Comparison of ENCODE assay signal across 16 cellular contexts in the genomic region with DNA sequence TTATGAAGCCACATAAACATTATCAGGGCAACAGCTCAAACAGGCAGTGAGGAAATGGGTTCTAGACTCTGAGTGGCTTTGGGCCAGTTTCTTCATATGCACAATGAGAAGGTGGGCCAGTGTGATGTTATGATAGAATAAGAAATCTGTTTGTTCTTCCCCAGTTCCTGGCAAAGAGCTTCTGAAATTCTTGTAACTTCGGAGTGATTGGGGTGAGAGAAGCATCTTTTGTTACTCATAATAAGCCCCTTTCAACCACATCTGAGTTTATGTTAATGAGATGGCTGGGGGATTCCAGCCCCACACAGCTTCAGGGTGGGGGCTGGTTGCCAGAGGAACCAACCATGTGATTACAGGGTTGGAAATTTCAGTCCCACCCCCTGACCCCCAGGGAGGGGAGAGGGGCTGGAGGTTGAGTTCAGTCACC. TPM values are rescaled to one million over a fixed set of nuclear protein-coding genes. Genes with fewer than 3 reads are reported as not detected.
DNase-seq lines count a peak whose midpoint lies in the region; ATAC-seq and TF ChIP-seq lines count a peak whose summit lies in the region.
"Had no signal": no experiment of that assay in that cellular context is flagged by ENCODE, and none has a peak within 500 bp of the region (broad histone marks: within the 10 kb centered on the region; RNA-seq: fewer than 3 reads in every experiment).

No MANE protein-coding gene starts in this region.

- no peaks in the 10 kb centered on the region for H3K9me1 ChIP-seq in IMR-90 (ENCODE audit: insufficient read depth, low read length)

- no peak overlapping the region for H2AK5ac ChIP-seq in IMR-90 (ENCODE audit: low read depth, low read length)

- no peak for TF ChIP-seq RAD21 in IMR-90 (IDR thresholded peaks at IDR 0.05; ENCODE audit: low read length)

- no peak overlapping the region for H3K23ac ChIP-seq in IMR-90 (ENCODE audit: low read depth, low read length)

- TF ChIP-seq CTCF in IMR-90 (conservative IDR thresholded peaks at IDR 0.05; ENCODE audit: low read depth, low read length): no peak

- peaks cover 28% of the 10 kb centered on the region for H3K4me1 Mint-ChIP-seq in stimulated activated naive CD8-positive, alpha-beta T cell treated with anti-CD3 and anti-CD28 coated beads, Interleukin-15, amount 100 ng/mL, for 72 hours

- H3K4me3 Mint-ChIP-seq in stimulated activated naive CD8-positive, alpha-beta T cell treated with anti-CD3 and anti-CD28 coated beads, Interleukin-15, amount 100 ng/mL, for 72 hours: no peak overlapping the region
- H3K4me3 Mint-ChIP-seq: immature natural killer cell had no signal

- no peaks in the 10 kb centered on the region for H3K9me3 ChIP-seq in IMR-90 (ENCODE audit: control insufficient read depth, insufficient read depth, low read length)

- no peaks in the 10 kb centered on the region for H3K36me3 ChIP-seq in IMR-90 (ENCODE audit: control insufficient read depth, insufficient read depth, low read length)

- CTCF ChIA-PET in IMR-90 (lab: Yijun Ruan, JAX): no interaction called here

- no peak overlapping the region for H2AK9ac ChIP-seq in IMR-90 (replicated peaks; ENCODE audit: low read depth, low read length, poor library complexity)

- H3K9me3 Mint-ChIP-seq in activated naive CD4-positive, alpha-beta T cell treated with anti-CD3 and anti-CD28 coated beads, Interleukin-2, amount 50 U/mL, for 72 hours: no peaks in the 10 kb centered on the region
- H3K9me3 Mint-ChIP-seq in stimulated activated naive CD8-positive, alpha-beta T cell treated with anti-CD3 and anti-CD28 coated beads, Interleukin-15, amount 100 ng/mL, for 72 hours: no peaks in the 10 kb centered on the region
- H3K9me3 Mint-ChIP-seq: immature natural killer cell had no signal

- DNase-seq in activated naive CD4-positive, alpha-beta T cell treated with anti-CD3 and anti-CD28 coated beads, Interleukin-2, amount 50 U/mL, for 72 hours (ENCODE audit: low spot score in 2 of 2): peak in 1 of 2 donors; percentile 69
- no peak for DNase-seq in activated naive CD4-positive, alpha-beta T cell (lab: John Stamatoyannopoulos, UW)
- DNase-seq in IMR-90 (no peak), globus pallidus (ENCODE audit: low spot score) (no peak)
- DNase-seq in stimulated activated naive CD8-positive, alpha-beta T cell treated with anti-CD3 and anti-CD28 coated beads, Interleukin-15, amount 100 ng/mL, for 72 hours: peak in 1 of 2 donors; percentile 78
- DNase-seq: cortex of kidney; immature natural killer cell; Kasumi-1; NCI-H146; NCI-H226; NK-92 treated with Interleukin-12 subunit alpha and Interleukin-12 subunit beta, amount 100 ng/mL, for 24 hours; small intestine had no signal

- no peak overlapping the region for H3K4me2 ChIP-seq in IMR-90 (ENCODE audit: low read depth, low read length)

- no TSS peak for BruUV-seq in IMR-90 (replicated peaks; lab: Mats Ljungman, UMichigan)

- no peak overlapping the region for H3K27ac ChIP-seq in IMR-90 (ENCODE audit: insufficient read depth, low read length)

- H3K27ac Mint-ChIP-seq in activated naive CD4-positive, alpha-beta T cell treated with anti-CD3 and anti-CD28 coated beads, Interleukin-2, amount 50 U/mL, for 72 hours: peak overlapping the region in 1 of 2 donors; percentile 92
- peak overlapping the region in 1 of 2 donors; percentile 86 for H3K27ac Mint-ChIP-seq in stimulated activated naive CD8-positive, alpha-beta T cell treated with anti-CD3 and anti-CD28 coated beads, Interleukin-15, amount 100 ng/mL, for 72 hours
- H3K27ac Mint-ChIP-seq: immature natural killer cell had no signal

- no peak overlapping the region for H3K56ac ChIP-seq in IMR-90 (ENCODE audit: extremely low read depth, insufficient read depth, low read length)

- ATAC-seq in activated naive CD4-positive, alpha-beta T cell treated with anti-CD3 and anti-CD28 coated beads, Interleukin-2, amount 50 U/mL, for 72 hours: peak; percentile 37 to 88
- peak; percentile 59 for ATAC-seq in HG02623 (IDR thresholded peaks at IDR 0.05; ENCODE audit: unreplicated experiment)
- ATAC-seq in IMR-90 (ENCODE audit: low read depth): no peak
- peak; percentile 91 for ATAC-seq in stimulated activated naive CD8-positive, alpha-beta T cell treated with anti-CD3 and anti-CD28 coated beads, Interleukin-15, amount 100 ng/mL, for 72 hours
- ATAC-seq in GM18519 (IDR thresholded peaks at IDR 0.05; ENCODE audit: low FRiP score, unreplicated experiment): no peak
- no peak for ATAC-seq in HG03460 (IDR thresholded peaks at IDR 0.05; ENCODE audit: unreplicated experiment)

- no peaks in the 10 kb centered on the region for H4K20me1 ChIP-seq in IMR-90 (ENCODE audit: insufficient read depth, low read length)

- TF ChIP-seq POLR2A in IMR-90 (IDR thresholded peaks at IDR 0.05; ENCODE audit: low read depth, low read length): no peak

- no peak overlapping the region for H4K8ac ChIP-seq in IMR-90 (ENCODE audit: low read depth in 2 of 2, low read length in 2 of 2)

- H2BK20ac ChIP-seq in IMR-90 (ENCODE audit: low read depth, low read length): no peak overlapping the region

- H4K91ac ChIP-seq in IMR-90 (ENCODE audit: insufficient read depth, low read depth, low read length): no peak overlapping the region

- no peak overlapping the region for H2BK120ac ChIP-seq in IMR-90 (ENCODE audit: low read depth, low read length)

- no peaks in the 10 kb centered on the region for H3K79me1 ChIP-seq in IMR-90 (ENCODE audit: low read depth in 1 of 2, low read length in 2 of 2)

- no peak overlapping the region for H3K4ac ChIP-seq in IMR-90 (ENCODE audit: low read depth, low read length)

- dilution Hi-C loops in IMR-90 (cut with HindIII; ENCODE audit: low sequenced_read_pairs, unreplicated experiment): no loop called here

- in situ Hi-C loops in IMR-90 (cut with MboI; ENCODE audit: low sequenced_read_pairs): loop anchor here (10.0 kb wide), 2 partner anchors 278 to 512 kb away; no protein-coding TSS in a partner anchor

- H3K9ac ChIP-seq in IMR-90 (ENCODE audit: low read depth, low read length): no peak overlapping the region

- no peaks in the 10 kb centered on the region for H3K27me3 ChIP-seq in IMR-90 (ENCODE audit: control insufficient read depth, insufficient read depth, low read length)

- H3K4me1 ChIP-seq in IMR-90 (ENCODE audit: control insufficient read depth, insufficient read depth, low read length): peaks cover 6% of the 10 kb centered on the region; the same call in 1 of the 2 replicates

- H3K27me3 Mint-ChIP-seq in stimulated activated naive CD8-positive, alpha-beta T cell treated with anti-CD3 and anti-CD28 coated beads, Interleukin-15, amount 100 ng/mL, for 72 hours: peaks cover 28% of the 10 kb centered on the region

- POLR2A ChIA-PET in IMR-90 (lab: Charles Lee; ENCODE audit: unreplicated experiment): no interaction called here

- whole genome bisulfite sequencing in IMR-90 (ENCODE audit: extremely low coverage in 2 of 2, insufficient read length in 1 of 2), 2 experiments: no CpG with 5 or more reads among the region's 1 CpG

- no peak overlapping the region for H2BK15ac ChIP-seq in IMR-90 (ENCODE audit: low read depth, low read length)

- H3K14ac ChIP-seq in IMR-90 (replicated peaks; ENCODE audit: low read depth, low read length): no peak overlapping the region

- no peak overlapping the region for H3K18ac ChIP-seq in IMR-90 (ENCODE audit: low read depth, low read length)

- peak overlapping the region; percentile 48 for H2AFZ ChIP-seq in IMR-90 (replicated peaks; ENCODE audit: low read length, poor library complexity)

- H4K5ac ChIP-seq in IMR-90 (ENCODE audit: low read depth, low read length): no peak overlapping the region; the same call in 1 of the 2 replicates

- intact Hi-C loops in IMR-90 (cut with micrococcal nuclease): loop anchor here (5.0 to 10.0 kb wide), 2 partner anchors 350 to 512 kb away; no protein-coding TSS in a partner anchor

- no peak overlapping the region for H2BK5ac ChIP-seq in IMR-90 (ENCODE audit: low read depth, low read length, poor library complexity, severe bottlenecking)

- peaks cover 0 to 16% of the 10 kb centered on the region in 2 donors for H3K36me3 Mint-ChIP-seq in activated naive CD4-positive, alpha-beta T cell treated with anti-CD3 and anti-CD28 coated beads, Interleukin-2, amount 50 U/mL, for 72 hours
- H3K36me3 Mint-ChIP-seq: immature natural killer cell had no signal

- H3K4me3 ChIP-seq in IMR-90 (ENCODE audit: insufficient read depth, low read depth, low read length): no peak overlapping the region
- H3K4me3 ChIP-seq: lung had no signal

TF ChIP-seq in IMR-90, 13 proteins besides CTCF, POLR2A, EP300 and RAD21 (continues in another document):
- TF ChIP-seq RCOR1 (IDR thresholded peaks at IDR 0.05; ENCODE audit: insufficient replicate concordance, low read length) (no peak), USF2 (IDR thresholded peaks at IDR 0.05; ENCODE audit: low read depth, low read length) (no peak), SMC3 (IDR thresholded peaks at IDR 0.05; ENCODE audit: low read depth, low read length) (no peak), CHD1 (IDR thresholded peaks at IDR 0.05; ENCODE audit: low read depth, low read length) (no peak), CEBPB (IDR thresholded peaks at IDR 0.05; ENCODE audit: low read depth, low read length) (no peak), ELK1 (IDR thresholded peaks at IDR 0.05; ENCODE audit: borderline replicate concordance, low read depth, low read length) (no peak), MAZ (IDR thresholded peaks at IDR 0.05; ENCODE audit: borderline replicate concordance, low read depth, low read length) (no peak), BHLHE40 (IDR thresholded peaks at IDR 0.05; ENCODE audit: low read depth, low read length) (no peak)

RNA-seq across cellular contexts. Expression of gene FRMD4B, which starts 56.9 kb away (rescaled TPM):
- total RNA-seq in activated naive CD4-positive, alpha-beta T cell treated with anti-CD3 and anti-CD28 coated beads, Interleukin-2, amount 50 U/mL, for 72 hours: 10 to 100 TPM in 1 of 2 donors, 1 to 10 TPM in 1; 1.7 to 34.5 TPM
- total RNA-seq in IMR-90 (2012; rRNA removed): 0.28 and 0.36 TPM in 2 replicates
- 0.14 and 0.16 TPM in 2 replicates for polyA plus RNA-seq in IMR-90 (2012; rRNA removed)
- polyA plus RNA-seq in IMR-90 (2012; cell fraction: cytosol; rRNA removed): 0.02 and 0.03 TPM in 2 replicates
- polyA plus RNA-seq in IMR-90 (2012; cell fraction: nucleus; rRNA removed; ENCODE audit: low replicate concordance): 0.07 and 0.10 TPM in 2 replicates

Comparison
In these comparisons a context has a peak if more than half of its experiments do, and no peak if none do; other contexts are left out.
1. ATAC-seq: peak in activated naive CD4-positive, alpha-beta T cell treated with anti-CD3 and anti-CD28 coated beads, Interleukin-2, amount 50 U/mL, for 72 hours (2 of 2), HG02623 (single experiment) and stimulated activated naive CD8-positive, alpha-beta T cell treated with anti-CD3 and anti-CD28 coated beads, Interleukin-15, amount 100 ng/mL, for 72 hours (single experiment); none in IMR-90 (single experiment), GM18519 (single experiment) and HG03460 (single experiment).